ENCODE assay signal across 9 cellular contexts in genomic region chr3:41418961-41419691, GRCh38.
DNase-seq lines count a peak whose midpoint lies in the region; ATAC-seq and TF ChIP-seq lines count a peak whose summit lies in the region.
"Had no signal": no experiment of that assay in that cellular context is flagged by ENCODE, and none has a peak within 500 bp of the region (broad histone marks: within the 10 kb centered on the region; RNA-seq: fewer than 3 reads in every experiment).

No MANE protein-coding gene starts in this region.

- H3K4me3 ChIP-seq in Loucy (ENCODE audit: low read length, poor library complexity, severe bottlenecking) (no peak overlapping the region), mesendoderm (ENCODE audit: low read length) (no peak overlapping the region), thyroid gland (replicated peaks in 1 of 3) (no peak overlapping the region), OCI-LY7 (ENCODE audit: low read depth, low read length, poor library complexity, severe bottlenecking) (no peak overlapping the region)
- H3K4me3 ChIP-seq: adrenal gland had no signal

- H3K36me3 Mint-ChIP-seq in activated naive CD8-positive, alpha-beta T cell treated with anti-CD3 and anti-CD28 coated beads for 36 hours = peaks cover 3% of the 10 kb centered on the region

- TF ChIP-seq CTCF in Loucy (conservative IDR thresholded peaks at IDR 0.05; ENCODE audit: low read length) (0 out of 2 replicates have a peak, but pooled peaks have one; percentile 27), GM13977 (IDR thresholded peaks at IDR 0.05; ENCODE audit: extremely low read depth, insufficient read depth, missing control alignments) (no peak), thyroid gland (IDR thresholded peaks at IDR 0.05) (no peak), OCI-LY7 (conservative IDR thresholded peaks at IDR 0.05; ENCODE audit: low read length) (no peak)

- in situ Hi-C loops in G401 (cut with HindIII; ENCODE audit: low sequenced_read_pairs) = no loop called here
- in situ Hi-C loops in GM13977 (cut with MboI; ENCODE audit: low pct_unique_long_range_greater_than_20kb, low sequenced_read_pairs, unreplicated experiment) = no loop called here

- no peak overlapping the region for H2BK120ac ChIP-seq in mesendoderm (ENCODE audit: low read depth, low read length)

- no peaks in the 10 kb centered on the region for H3K9me3 Mint-ChIP-seq in activated naive CD8-positive, alpha-beta T cell treated with anti-CD3 and anti-CD28 coated beads for 36 hours

- H3K4me1 Mint-ChIP-seq in activated naive CD8-positive, alpha-beta T cell treated with anti-CD3 and anti-CD28 coated beads for 36 hours = peaks cover 14% of the 10 kb centered on the region

- no peak overlapping the region for H2AK5ac ChIP-seq in mesendoderm (ENCODE audit: low read length)

- no peaks in the 10 kb centered on the region for H3K4me1 ChIP-seq in Loucy (ENCODE audit: insufficient read depth, low read length, poor library complexity, severe bottlenecking)
- H3K4me1 ChIP-seq in mesendoderm (ENCODE audit: control insufficient read depth, low read depth, low read length) = no peaks in the 10 kb centered on the region
- H3K4me1 ChIP-seq in thyroid gland = no peaks in the 10 kb centered on the region
- no peaks in the 10 kb centered on the region for H3K4me1 ChIP-seq in OCI-LY7 (ENCODE audit: insufficient read depth, low read length, poor library complexity, severe bottlenecking)
- H3K4me1 ChIP-seq: adrenal gland had no signal

- no peaks in the 10 kb centered on the region for H3K36me3 ChIP-seq in Loucy (ENCODE audit: insufficient read depth, low read length)
- no peaks in the 10 kb centered on the region for H3K36me3 ChIP-seq in mesendoderm (ENCODE audit: control insufficient read depth, insufficient read depth, low read length)
- no peaks in the 10 kb centered on the region for H3K36me3 ChIP-seq in thyroid gland
- H3K36me3 ChIP-seq in OCI-LY7 (ENCODE audit: insufficient read depth, low read length) = no peaks in the 10 kb centered on the region
- H3K36me3 ChIP-seq: adrenal gland had no signal

- H3K9me3 ChIP-seq in Loucy (ENCODE audit: insufficient read depth, low read depth, low read length) (no peaks in the 10 kb centered on the region), thyroid gland (no peaks in the 10 kb centered on the region), OCI-LY7 (ENCODE audit: low read length) (no peaks in the 10 kb centered on the region)
- H3K9me3 ChIP-seq: adrenal gland had no signal

- H3K27ac Mint-ChIP-seq in activated naive CD8-positive, alpha-beta T cell treated with anti-CD3 and anti-CD28 coated beads for 36 hours = peak overlapping the region; percentile 39

- no peak overlapping the region for H3K4me3 Mint-ChIP-seq in activated naive CD8-positive, alpha-beta T cell treated with anti-CD3 and anti-CD28 coated beads for 36 hours

- no peak overlapping the region for H2BK5ac ChIP-seq in mesendoderm (ENCODE audit: low read length)

- H3K4me2 ChIP-seq in Loucy (ENCODE audit: low read depth, low read length, poor library complexity, severe bottlenecking) = no peak overlapping the region
- H3K4me2 ChIP-seq in mesendoderm (ENCODE audit: low read length) = no peak overlapping the region
- no peak overlapping the region for H3K4me2 ChIP-seq in OCI-LY7 (ENCODE audit: low read length)

- peak; percentile 60 for DNase-seq in G401 (ENCODE audit: low spot score)
- peak; percentile 44 for DNase-seq in activated naive CD8-positive, alpha-beta T cell treated with anti-CD3 and anti-CD28 coated beads for 36 hours
- DNase-seq in mesendoderm = peak; percentile 65
- no peak for DNase-seq in GM13977 (ENCODE audit: low spot score)
- DNase-seq in thyroid gland = no peak
- DNase-seq in OCI-LY7 (ENCODE audit: low spot score) = no peak

- H4K5ac ChIP-seq in mesendoderm (ENCODE audit: low read length) = no peak overlapping the region

- H3K79me1 ChIP-seq in mesendoderm (ENCODE audit: low read length) = no peaks in the 10 kb centered on the region

- H4K20me1 ChIP-seq in Loucy (ENCODE audit: insufficient read depth, low read length, poor library complexity, severe bottlenecking) (no peaks in the 10 kb centered on the region), OCI-LY7 (ENCODE audit: insufficient read depth, low read length) (no peaks in the 10 kb centered on the region)

- no peak overlapping the region for H2AFZ ChIP-seq in Loucy (ENCODE audit: low read length)
- H2AFZ ChIP-seq in OCI-LY7 (ENCODE audit: low read length) = no peak overlapping the region

- POLR2A ChIA-PET in OCI-LY7 (lab: Charles Lee) = interaction anchor here (0.8 kb wide), 1 partner anchor 18 kb away, joined by 3 read pairs; no protein-coding TSS in a partner anchor

- H3K9ac ChIP-seq in Loucy (ENCODE audit: low read depth, low read length, poor library complexity, severe bottlenecking) = no peak overlapping the region
- H3K9ac ChIP-seq in mesendoderm (ENCODE audit: low read length) = no peak overlapping the region

- no peaks in the 10 kb centered on the region for H3K27me3 Mint-ChIP-seq in activated naive CD8-positive, alpha-beta T cell treated with anti-CD3 and anti-CD28 coated beads for 36 hours

- intact Hi-C loops in thyroid gland (cut with DNase I) (no loop called here), OCI-LY7 (cut with micrococcal nuclease; ENCODE audit: unreplicated experiment) (loop anchor here (10.0 kb wide), 1 partner anchor 166 kb away; no protein-coding TSS in a partner anchor)

- no peaks in the 10 kb centered on the region for H3K27me3 ChIP-seq in Loucy (ENCODE audit: insufficient read depth, low read length, poor library complexity, severe bottlenecking)
- no peaks in the 10 kb centered on the region for H3K27me3 ChIP-seq in mesendoderm (ENCODE audit: insufficient read depth, low read length, poor library complexity)
- no peaks in the 10 kb centered on the region for H3K27me3 ChIP-seq in thyroid gland
- H3K27me3 ChIP-seq: adrenal gland had no signal

- no peak for TF ChIP-seq POLR2A in thyroid gland (IDR thresholded peaks at IDR 0.05)

- H3K79me2 ChIP-seq in Loucy (ENCODE audit: insufficient read depth, low read length) (no peaks in the 10 kb centered on the region), mesendoderm (ENCODE audit: control insufficient read depth, insufficient read depth, low read length) (no peaks in the 10 kb centered on the region), OCI-LY7 (ENCODE audit: insufficient read depth, low read depth, low read length) (no peaks in the 10 kb centered on the region)

- H3K9me2 ChIP-seq in Loucy (replicated peaks; ENCODE audit: low read depth, low read length) (no peaks in the 10 kb centered on the region), OCI-LY7 (ENCODE audit: insufficient read depth, low read length) (no peaks in the 10 kb centered on the region)

- H3F3A ChIP-seq in Loucy (ENCODE audit: low read depth) = no peaks in the 10 kb centered on the region

- no TSS peak for BruUV-seq in OCI-LY7 (replicated peaks; lab: Mats Ljungman, UMichigan)

- H3K27ac ChIP-seq in mesendoderm (ENCODE audit: low read depth, low read length) (no peak overlapping the region), thyroid gland (no peak overlapping the region), OCI-LY7 (ENCODE audit: low read depth, low read length, poor library complexity, severe bottlenecking) (no peak overlapping the region)
- H3K27ac ChIP-seq: adrenal gland had no signal

- no peak overlapping the region for H4K8ac ChIP-seq in mesendoderm (ENCODE audit: low read depth, low read length)

- H3K23ac ChIP-seq in mesendoderm (ENCODE audit: low read length) = no peak overlapping the region

- H3K18ac ChIP-seq in mesendoderm (ENCODE audit: low read length) = no peak overlapping the region

- no peak for ATAC-seq in GM21528 (IDR thresholded peaks at IDR 0.05; ENCODE audit: low FRiP score, unreplicated experiment)

- no CpG with 5 or more reads among the region's 7 CpGs for WGBS in mesendoderm (ENCODE audit: extremely low coverage, insufficient coverage, low lambda C conversion rate)
- WGBS in thyroid gland, 2 donors = 80 to 83% methylated on average over 7 of the region's 7 CpGs

- no peak overlapping the region for H3K4ac ChIP-seq in mesendoderm (ENCODE audit: low read depth, low read length)

- CTCF ChIA-PET in OCI-LY7 (lab: Charles Lee; ENCODE audit: unreplicated experiment) = no interaction called here

- H3K56ac ChIP-seq in mesendoderm (ENCODE audit: low read length) = peak overlapping the region; percentile 45

- H2BK15ac ChIP-seq in mesendoderm (replicated peaks; ENCODE audit: low read depth) = no peak overlapping the region

Comparison
In these comparisons a context has a peak if more than half of its experiments do, and no peak if none do; other contexts are left out.
1. DNase-seq: peak in G401 (single experiment), activated naive CD8-positive, alpha-beta T cell treated with anti-CD3 and anti-CD28 coated beads for 36 hours (single experiment) and mesendoderm (single experiment); none in GM13977 (single experiment), thyroid gland (0 of 2) and OCI-LY7 (single experiment).